ENCODE assay signal across 13 cellular contexts in the genomic region with DNA sequence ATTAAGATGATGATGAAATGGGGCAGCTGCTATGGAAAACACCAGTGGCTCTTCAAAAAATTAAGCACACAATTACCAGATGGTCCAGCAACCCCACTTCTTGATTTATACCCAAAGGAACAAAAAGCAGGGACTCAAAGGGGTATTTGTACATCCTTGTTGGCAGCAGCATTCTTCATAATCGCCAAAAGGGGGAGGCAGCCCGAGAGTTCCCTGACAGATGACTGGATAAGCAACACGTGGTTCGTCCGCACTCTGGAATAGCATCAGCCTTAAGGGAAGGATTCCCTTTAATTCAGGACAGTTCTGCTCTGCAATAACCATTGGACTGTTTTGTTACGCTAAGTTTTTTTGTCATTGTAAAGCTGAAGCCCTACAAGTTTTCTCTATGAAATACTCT.
DNase-seq lines count a peak whose midpoint lies in the region; ATAC-seq, FAIRE-seq and TF ChIP-seq lines count a peak whose summit lies in the region.
"Had no signal": no experiment of that assay in that cellular context is flagged by ENCODE, and none has a peak within 500 bp of the region (broad histone marks: within the 10 kb centered on the region; RNA-seq: fewer than 3 reads in every experiment).

No MANE protein-coding gene starts in this region.

- peaks cover 0 to 2% (median 1%) of the 10 kb centered on the region in 4 experiments; a peak in 1 of 7 replicates for H3K4me1 ChIP-seq in H1 (replicated peaks in 1 of 4; ENCODE audit: control insufficient read depth in 3 of 4, insufficient read depth in 4 of 4, low read length in 3 of 4)
- H3K4me1 ChIP-seq: tibial artery had no signal

- H3K56ac ChIP-seq in H1 (replicated peaks; ENCODE audit: insufficient read length, low read depth, low read length): no peak overlapping the region

- H3K36me3 Mint-ChIP-seq in activated naive CD8-positive, alpha-beta T cell treated with anti-CD3 and anti-CD28 coated beads, Interleukin-2, amount 50 U/mL, for 24 hours (ENCODE audit: low read depth): no peaks in the 10 kb centered on the region
- H3K36me3 Mint-ChIP-seq: immature natural killer cell had no signal

- no peaks in the 10 kb centered on the region for H3K23me2 ChIP-seq in H1 (ENCODE audit: low read depth, low read length)

- no peak overlapping the region for H2BK15ac ChIP-seq in H1 (ENCODE audit: low read length)

- peaks cover 29% of the 10 kb centered on the region for H3K27me3 Mint-ChIP-seq in activated naive CD8-positive, alpha-beta T cell treated with anti-CD3 and anti-CD28 coated beads, Interleukin-2, amount 50 U/mL, for 24 hours

- H2BK5ac ChIP-seq in H1 (ENCODE audit: low read depth, low read length): no peak overlapping the region

- H2BK20ac ChIP-seq in H1 (ENCODE audit: low read length): no peak overlapping the region

- no peak overlapping the region for H2AK5ac ChIP-seq in H1 (ENCODE audit: low read depth, low read length)

- H3K9me3 ChIP-seq in H1 (ENCODE audit: insufficient read depth in 2 of 2, low read depth in 1 of 2, low read length in 1 of 2): no peaks in the 10 kb centered on the region
- H3K9me3 ChIP-seq in neural cell (ENCODE audit: low read length): no peaks in the 10 kb centered on the region
- H3K9me3 ChIP-seq: tibial artery had no signal

- FAIRE-seq in H1 (lab: Jason Lieb, UNC): peak; percentile 55

- no peak overlapping the region for H4K8ac ChIP-seq in H1 (ENCODE audit: extremely low read depth, insufficient read depth, low read length)

- no peaks in the 10 kb centered on the region for H3K9me3 Mint-ChIP-seq in activated naive CD8-positive, alpha-beta T cell treated with anti-CD3 and anti-CD28 coated beads, Interleukin-2, amount 50 U/mL, for 24 hours
- H3K9me3 Mint-ChIP-seq: activated T-helper 1 cell treated with anti-CD3 and anti-CD28 coated beads, Interleukin-12 subunit alpha, Interleukin-12 subunit beta, Interleukin-2, Interleukin-4 antibody, amounts not matched to agents 30 ng/mL and 10 ng/mL and 1 ng/mL, durations not matched to agents 14 hours and 24 hours and 36 hours; immature natural killer cell had no signal

- H3F3A ChIP-seq in neural cell (ENCODE audit: insufficient read depth, low read length, poor library complexity, severe bottlenecking): no peaks in the 10 kb centered on the region

- no peaks in the 10 kb centered on the region for H3K79me2 ChIP-seq in H1 (ENCODE audit: control insufficient read depth in 1 of 2, insufficient read depth in 2 of 2, low read length in 2 of 2)
- H3K79me2 ChIP-seq in neural cell (replicated peaks; ENCODE audit: insufficient read depth, low read length): no peaks in the 10 kb centered on the region

- no peak overlapping the region for H4K91ac ChIP-seq in H1 (replicated peaks; ENCODE audit: insufficient read length, low read length)

- no peaks in the 10 kb centered on the region for H3K36me3 ChIP-seq in H1 (ENCODE audit: control insufficient read depth in 2 of 4, insufficient read depth in 4 of 4, low read length in 3 of 4)
- no peaks in the 10 kb centered on the region for H3K36me3 ChIP-seq in neural cell (ENCODE audit: insufficient read depth, low read length)
- H3K36me3 ChIP-seq: tibial artery had no signal

- H3K4ac ChIP-seq in H1 (replicated peaks; ENCODE audit: insufficient read length, low read depth, low read length): no peak overlapping the region

- no peak overlapping the region for H2AFZ ChIP-seq in H1 (ENCODE audit: low read length)
- H2AFZ ChIP-seq in neural cell (ENCODE audit: low read depth, low read length): no peak overlapping the region

- DNase-seq in EH (ENCODE audit: low read depth) (peak; percentile 40), NCI-H526 (lab: John Stamatoyannopoulos, UW) (peak; percentile 28 to 63), H1 (ENCODE audit: low read depth in 1 of 2, low spot score in 2 of 2) (no peak), left lobe of liver (ENCODE audit: low spot score) (no peak), ureter (ENCODE audit: low spot score) (no peak), SKM-1 (lab: John Stamatoyannopoulos, UW; ENCODE audit: unreplicated experiment) (no peak)
- no peak for DNase-seq in activated naive CD8-positive, alpha-beta T cell treated with anti-CD3 and anti-CD28 coated beads, Interleukin-2, amount 50 U/mL, for 24 hours
- DNase-seq: DMS53, immature natural killer cell, Kasumi-1, tibial artery had no signal

- H4K20me1 ChIP-seq in H1 (replicated peaks in 1 of 2; ENCODE audit: control insufficient read depth in 1 of 2, insufficient read depth in 2 of 2, low read length in 2 of 2): no peaks in the 10 kb centered on the region
- no peaks in the 10 kb centered on the region for H4K20me1 ChIP-seq in neural cell (ENCODE audit: insufficient read depth)

- no peak overlapping the region for H3K27ac ChIP-seq in H1 (ENCODE audit: low read depth, low read length)
- no peak overlapping the region for H3K27ac ChIP-seq in neural cell (ENCODE audit: low read length)
- H3K27ac ChIP-seq: tibial artery had no signal

- H2BK12ac ChIP-seq in H1 (ENCODE audit: low read depth, low read length): no peak overlapping the region

- CTCF ChIA-PET in H1 (lab: Charles Lee; ENCODE audit: partially characterized antibody): interaction anchor here (1.3 kb wide), 1 partner anchor 9 kb away, joined by 4 read pairs; no protein-coding TSS in a partner anchor

- no peak overlapping the region for H3K23ac ChIP-seq in H1 (ENCODE audit: insufficient read length)

- peaks cover 0 to 3% (median 0%) of the 10 kb centered on the region in 4 experiments; a peak in 3 of 7 replicates for H3K27me3 ChIP-seq in H1 (replicated peaks in 1 of 4; ENCODE audit: control insufficient read depth in 3 of 4, extremely low read depth in 1 of 4, insufficient read depth in 3 of 4, low read length in 3 of 4)
- no peaks in the 10 kb centered on the region for H3K27me3 ChIP-seq in neural cell (ENCODE audit: insufficient read depth, low read depth, low read length)

- WGBS in H1 (ENCODE audit: extremely low coverage in 1 of 2, insufficient coverage in 1 of 2, insufficient read length in 1 of 2, insufficient replicate concordance in 2 of 2, low coverage in 1 of 2, low lambda C conversion rate in 2 of 2, missing lambda C conversion rate in 1 of 2), 2 experiments: 47% methylated on average over 6 of the region's 6 CpGs; no CpG with 5 or more reads in 1 of the 2 experiments

- no peak overlapping the region for H2BK120ac ChIP-seq in H1 (replicated peaks; ENCODE audit: low read depth, low read length)

- ATAC-seq in left lobe of liver: no peak
- no peak for ATAC-seq in activated naive CD8-positive, alpha-beta T cell treated with anti-CD3 and anti-CD28 coated beads, Interleukin-2, amount 50 U/mL, for 24 hours

- no peak overlapping the region for H3K27ac Mint-ChIP-seq in activated naive CD8-positive, alpha-beta T cell treated with anti-CD3 and anti-CD28 coated beads, Interleukin-2, amount 50 U/mL, for 24 hours
- H3K27ac Mint-ChIP-seq: activated T-helper 1 cell treated with anti-CD3 and anti-CD28 coated beads, Interleukin-12 subunit alpha, Interleukin-12 subunit beta, Interleukin-2, Interleukin-4 antibody, amounts not matched to agents 30 ng/mL and 10 ng/mL and 1 ng/mL, durations not matched to agents 14 hours and 24 hours and 36 hours; immature natural killer cell had no signal

- H3K9ac ChIP-seq in H1 (replicated peaks in 1 of 4; ENCODE audit: extremely low read depth in 1 of 4, low read depth in 3 of 4, low read length in 3 of 4) (no peak overlapping the region), neural cell (ENCODE audit: low read length) (no peak overlapping the region)

- peak; percentile 24 to 66 (median 32); a peak in 3 of 4 replicates for TF ChIP-seq CTCF in H1 (IDR thresholded peaks at IDR 0.05; ENCODE audit: control extremely low read depth in 1 of 3, insufficient read depth in 1 of 3, low read depth in 1 of 3, low read length in 3 of 3)
- TF ChIP-seq CTCF in neural cell (IDR thresholded peaks at IDR 0.05; ENCODE audit: poor library complexity, severe bottlenecking): peak; percentile 16

- no peak overlapping the region for H3K18ac ChIP-seq in H1 (ENCODE audit: extremely low read depth, low read length)

- no peak for TF ChIP-seq EP300 in H1 (IDR thresholded peaks at IDR 0.05; ENCODE audit: borderline replicate concordance in 1 of 2, low read depth in 2 of 2, low read length in 2 of 2)
- no peak for TF ChIP-seq EP300 in neural cell (conservative IDR thresholded peaks at IDR 0.05; ENCODE audit: poor library complexity, severe bottlenecking)

- no peak overlapping the region for H4K5ac ChIP-seq in H1 (ENCODE audit: insufficient read length, low read depth, low read length)

- no peaks in the 10 kb centered on the region for H3K4me1 Mint-ChIP-seq in activated naive CD8-positive, alpha-beta T cell treated with anti-CD3 and anti-CD28 coated beads, Interleukin-2, amount 50 U/mL, for 24 hours
- H3K4me1 Mint-ChIP-seq: immature natural killer cell had no signal

- H3K4me2 ChIP-seq in H1 (ENCODE audit: insufficient read depth in 1 of 2, low read depth in 2 of 2, low read length in 2 of 2) (peak overlapping the region in 1 of 2 experiments; percentile 35; a peak in 1 of 4 replicates), neural cell (ENCODE audit: low read length) (no peak overlapping the region)

- H3K9me2 ChIP-seq in neural cell (ENCODE audit: insufficient read depth, low read length): no peaks in the 10 kb centered on the region

- H3K4me3 ChIP-seq in H1 (ENCODE audit: extremely low read depth in 1 of 4, insufficient read depth in 2 of 4, low read depth in 3 of 4, low read length in 4 of 4) (no peak overlapping the region), neural cell (ENCODE audit: low read length) (no peak overlapping the region)
- H3K4me3 ChIP-seq: tibial artery had no signal

- no peak for TF ChIP-seq POLR2A in H1 (IDR thresholded peaks at IDR 0.05; ENCODE audit: control extremely low read depth in 1 of 2, low read depth in 2 of 2, low read length in 2 of 2)

- H3K4me3 Mint-ChIP-seq in activated naive CD8-positive, alpha-beta T cell treated with anti-CD3 and anti-CD28 coated beads, Interleukin-2, amount 50 U/mL, for 24 hours: no peak overlapping the region
- H3K4me3 Mint-ChIP-seq: activated T-helper 1 cell treated with anti-CD3 and anti-CD28 coated beads, Interleukin-12 subunit alpha, Interleukin-12 subunit beta, Interleukin-2, Interleukin-4 antibody, amounts not matched to agents 30 ng/mL and 10 ng/mL and 1 ng/mL, durations not matched to agents 14 hours and 24 hours and 36 hours; immature natural killer cell had no signal

- no peaks in the 10 kb centered on the region for H3K79me1 ChIP-seq in H1 (ENCODE audit: low read depth, low read length)

- POLR2A ChIA-PET in H1 (lab: Charles Lee; ENCODE audit: partially characterized antibody): no interaction called here

- H3K14ac ChIP-seq in H1 (ENCODE audit: insufficient read length): no peak overlapping the region

- TF ChIP-seq RAD21 in H1 (IDR thresholded peaks at IDR 0.05 in 1 of 2, conservative IDR thresholded peaks at IDR 0.05 in 1 of 2; ENCODE audit: low read depth in 2 of 2, low read length in 2 of 2) (peak in 1 of 2 experiments; percentile 46; a peak in 2 of 4 replicates), neural cell (conservative IDR thresholded peaks at IDR 0.05) (no peak)

TF ChIP-seq in neural cell, 6 proteins besides CTCF, POLR2A, EP300 and RAD21:
- TF ChIP-seq MXI1 (conservative IDR thresholded peaks at IDR 0.05; ENCODE audit: poor library complexity, severe bottlenecking): no peak
- no peak for TF ChIP-seq TAF1 (IDR thresholded peaks at IDR 0.05; ENCODE audit: low read depth)

Comparison
In these comparisons a context has a peak if more than half of its experiments do, and no peak if none do; other contexts are left out.
1. DNase-seq: peak in EH (single experiment) and NCI-H526 (2 of 2); none in H1 (0 of 2), left lobe of liver (single experiment), activated naive CD8-positive, alpha-beta T cell treated with anti-CD3 and anti-CD28 coated beads, Interleukin-2, amount 50 U/mL, for 24 hours (single experiment), ureter (single experiment) and SKM-1 (single experiment).